ENCODE assay signal across 11 cellular contexts in the genomic region with DNA sequence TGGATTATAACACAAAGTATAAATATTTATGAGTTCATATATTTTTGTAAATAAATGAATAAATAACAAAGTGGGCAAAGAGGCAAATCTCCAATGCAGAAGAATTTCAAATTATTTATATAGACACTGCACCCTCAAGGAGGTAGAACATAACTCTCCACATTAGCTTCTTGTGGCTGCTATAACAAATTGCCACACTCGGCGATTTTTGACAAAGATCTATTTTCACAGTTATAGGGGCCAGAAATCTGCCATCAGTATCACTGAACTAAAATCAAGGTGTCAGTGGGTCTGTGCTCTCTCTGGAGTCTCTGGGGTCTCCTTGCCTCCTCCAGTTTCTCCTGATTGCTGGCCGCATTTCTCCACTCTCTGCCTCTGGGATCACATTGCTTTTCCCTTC.
"Had no signal": no experiment of that assay in that cellular context is flagged by ENCODE, and none has a peak within 500 bp of the region (broad histone marks: within the 10 kb centered on the region; RNA-seq: fewer than 3 reads in every experiment).

No MANE protein-coding gene starts in this region.

- ATAC-seq: GM23338, HCT116 had no signal

- H3K36me3 ChIP-seq: HAP-1 had no signal

- H3K9me3 ChIP-seq: HAP-1 had no signal

- H2AFZ ChIP-seq: GM23248, GM23338 had no signal

- DNase-seq: GM23248, GOT3, H7, H9, HCEC 1CT, HFFc6 had no signal

- H3K27ac ChIP-seq: GM23248 had no signal

- H3K4me1 ChIP-seq: HAP-1 had no signal

- H3K9ac ChIP-seq: GM23248 had no signal

- FAIRE-seq: H1, H54 had no signal

- H3K4me3 ChIP-seq: GM23248, GM23338, HAP-1 had no signal

- H3K4me2 ChIP-seq: GM23338 had no signal
